Comparison of ENCODE assay signal across 9 cellular contexts in genomic region chr1:15756143-15757015, GRCh38. TPM values are rescaled to one million over a fixed set of nuclear protein-coding genes. Genes with fewer than 3 reads are reported as not detected.
DNase-seq lines count a peak whose midpoint lies in the region; ATAC-seq and TF ChIP-seq lines count a peak whose summit lies in the region.
"Had no signal": no experiment of that assay in that cellular context is flagged by ENCODE, and none has a peak within 500 bp of the region (broad histone marks: within the 10 kb centered on the region; RNA-seq: fewer than 3 reads in every experiment).

No MANE protein-coding gene starts in this region.

- no peaks in the 10 kb centered on the region for H3K36me3 ChIP-seq in HEK293 (ENCODE audit: control insufficient read depth in 2 of 2, insufficient read depth in 1 of 2, low read length in 2 of 2)
- no peaks in the 10 kb centered on the region for H3K36me3 ChIP-seq in duodenal mucosa (ENCODE audit: control insufficient read depth in 1 of 2, insufficient read depth in 2 of 2, low read length in 2 of 2)
- H3K36me3 ChIP-seq in osteoblast (ENCODE audit: insufficient read depth, low read length), result no peaks in the 10 kb centered on the region
- H3K36me3 ChIP-seq in esophagus muscularis mucosa, result no peaks in the 10 kb centered on the region

- H4K20me1 ChIP-seq in osteoblast (ENCODE audit: insufficient read depth, low read length), result peaks cover 2% of the 10 kb centered on the region

- DNase-seq in NCI-H510A (lab: John Stamatoyannopoulos, UW) (peak; percentile 94), osteoblast (ENCODE audit: insufficient read length, low spot score, missing footprints) (peak; percentile 82), esophagus muscularis mucosa (ENCODE audit: extremely low spot score) (no peak)

- no peaks in the 10 kb centered on the region for H3K27me3 ChIP-seq in duodenal mucosa (ENCODE audit: control insufficient read depth in 1 of 2, insufficient read depth in 2 of 2, low read length in 2 of 2)
- no peaks in the 10 kb centered on the region for H3K27me3 ChIP-seq in osteoblast (ENCODE audit: insufficient read depth, low read length)
- peaks cover 0 to 18% (median 4%) of the 10 kb centered on the region in 4 donors for H3K27me3 ChIP-seq in esophagus muscularis mucosa

- intact Hi-C loops in esophagus muscularis mucosa (cut with DNase I), result no loop called here

- CTCF ChIA-PET in HEK293 (lab: Yijun Ruan, JAX), result no interaction called here

- H3K9me3 ChIP-seq in HEK293 (ENCODE audit: control insufficient read depth, insufficient read depth, low read depth, low read length) (no peaks in the 10 kb centered on the region), duodenal mucosa (ENCODE audit: control insufficient read depth in 1 of 2, low read length in 2 of 2) (no peaks in the 10 kb centered on the region), osteoblast (ENCODE audit: low read depth, low read length) (no peaks in the 10 kb centered on the region), esophagus muscularis mucosa (no peaks in the 10 kb centered on the region)

- POLR2A ChIA-PET in HEK293 (lab: Yijun Ruan, JAX), result interaction anchor here (1.8 kb wide), 1 partner anchor 12 kb away, joined by 5 read pairs; no protein-coding TSS in a partner anchor

- 59% methylated on average over 21 of the region's 21 CpGs for WGBS in esophagus muscularis mucosa

- H3K4me1 ChIP-seq in HEK293 (ENCODE audit: control insufficient read depth, insufficient read depth, low read length) (peaks cover 7% of the 10 kb centered on the region; the same call in 1 of the 2 replicates), duodenal mucosa (ENCODE audit: control insufficient read depth in 1 of 2, insufficient read depth in 2 of 2, low read length in 2 of 2) (peaks cover 25 to 31% of the 10 kb centered on the region in 2 donors), osteoblast (ENCODE audit: insufficient read depth, low read length) (peaks cover 26% of the 10 kb centered on the region), esophagus muscularis mucosa (peaks cover 23 to 57% (median 51%) of the 10 kb centered on the region in 4 donors)

- H3K4me3 ChIP-seq in HEK293 (ENCODE audit: low read depth, low read length) (no peak overlapping the region), duodenal mucosa (ENCODE audit: low read depth in 1 of 2, low read length in 2 of 2) (peak overlapping the region; percentile 66 to 84), osteoblast (ENCODE audit: insufficient read depth, low read length) (no peak overlapping the region), esophagus muscularis mucosa (no peak overlapping the region)

- TF ChIP-seq EP300 in esophagus muscularis mucosa (IDR thresholded peaks at IDR 0.05), result no peak

- peaks cover 21% of the 10 kb centered on the region for H3K79me2 ChIP-seq in osteoblast (ENCODE audit: insufficient read depth, low read length)

- TF ChIP-seq POLR2A in esophagus muscularis mucosa (IDR thresholded peaks at IDR 0.05; ENCODE audit: low read depth), result no peak

- H3K27ac ChIP-seq in HEK293 (ENCODE audit: extremely low read depth, low read depth, low read length) (no peak overlapping the region), duodenal mucosa (ENCODE audit: low read depth, low read length) (peak overlapping the region; percentile 73), osteoblast (ENCODE audit: low read depth, low read length) (no peak overlapping the region), esophagus muscularis mucosa (replicated peaks in 1 of 4) (no peak overlapping the region)

- ATAC-seq in GM18870 (IDR thresholded peaks at IDR 0.05; ENCODE audit: unreplicated experiment) (no peak), HG03571 (IDR thresholded peaks at IDR 0.05; ENCODE audit: unreplicated experiment) (no peak), HG02973 (IDR thresholded peaks at IDR 0.05; ENCODE audit: unreplicated experiment) (no peak)

- H2AFZ ChIP-seq in osteoblast (ENCODE audit: low read length), result no peak overlapping the region

- TF ChIP-seq CTCF in HEK293 (tag by site-specific recombination; IDR thresholded peaks at IDR 0.05) (no peak), osteoblast (IDR thresholded peaks at IDR 0.05; ENCODE audit: extremely low read depth, low read depth, low read length) (no peak), esophagus muscularis mucosa (IDR thresholded peaks at IDR 0.05) (no peak)

- peak overlapping the region; percentile 83 to 88 for H3K9ac ChIP-seq in duodenal mucosa (ENCODE audit: low read depth in 1 of 2, low read length in 2 of 2)

- no peak overlapping the region for H3K4me2 ChIP-seq in osteoblast (ENCODE audit: insufficient read depth, low read length)

TF ChIP-seq in HEK293, 187 proteins besides CTCF, POLR2A, EP300 and RAD21:
- TF ChIP-seq KLF16 (tag by site-specific recombination; IDR thresholded peaks at IDR 0.05), result no peak
- no peak for TF ChIP-seq ZNF169 (tag by site-specific recombination; IDR thresholded peaks at IDR 0.05)
- TF ChIP-seq ZNF830 (tag by site-specific recombination; IDR thresholded peaks at IDR 0.05; ENCODE audit: low read depth), result no peak
- no peak for TF ChIP-seq ZNF362 (tag by site-specific recombination; IDR thresholded peaks at IDR 0.05)
- TF ChIP-seq ZFHX2 (tag by site-specific recombination; conservative IDR thresholded peaks at IDR 0.05), result no peak
- TF ChIP-seq ZNF112 (tag by site-specific recombination; IDR thresholded peaks at IDR 0.05), result no peak
- TF ChIP-seq ZNF488 (tag by site-specific recombination; IDR thresholded peaks at IDR 0.05), result no peak
- no peak for TF ChIP-seq ZNF558 (tag by site-specific recombination; IDR thresholded peaks at IDR 0.05)
- peak; percentile 93 for TF ChIP-seq SCRT1 (tag by site-specific recombination; IDR thresholded peaks at IDR 0.05; ENCODE audit: borderline replicate concordance)
- peak; percentile 97 for TF ChIP-seq SCRT2 (tag by site-specific recombination; IDR thresholded peaks at IDR 0.05)
- no peak for TF ChIP-seq SALL2 (tag by site-specific recombination; IDR thresholded peaks at IDR 0.05; ENCODE audit: borderline replicate concordance)
- TF ChIP-seq ZNF248 (tag by site-specific recombination; IDR thresholded peaks at IDR 0.05), result no peak

RNA-seq across cellular contexts. Expression of gene FBLIM1, which starts 2.2 kb away (rescaled TPM):
- 108 and 121 TPM in 2 replicates for total RNA-seq in osteoblast
- 100 to 1,000 TPM in 1 of 4 donors, 10 to 100 TPM in 3; 44.9 to 115 (median 71.8) TPM for total RNA-seq in esophagus muscularis mucosa

RNA-seq across cellular contexts. Expression of gene TMEM82, which starts 14.1 kb away (rescaled TPM):
- total RNA-seq in osteoblast, result not detected in 2 replicates
- not detected for total RNA-seq in esophagus muscularis mucosa
- total RNA-seq: H4 had no signal

RNA-seq across cellular contexts. Expression of gene SLC25A34, which starts 20.3 kb away (rescaled TPM):
- 1.4 and 1.5 TPM in 2 replicates for total RNA-seq in osteoblast
- total RNA-seq in esophagus muscularis mucosa, result under 1 TPM; 0.66 to 0.97 (median 0.76) TPM

RNA-seq across cellular contexts. Expression of gene UQCRHL, which starts 51.1 kb away (rescaled TPM):
- total RNA-seq in osteoblast (1.1 and 1.5 TPM in 2 replicates), esophagus muscularis mucosa (1 to 10 TPM in 2 of 4 donors, under 1 TPM in 2; 0.52 to 1.3 (median 0.95) TPM)

Comparison
In these comparisons a context has a peak if more than half of its experiments do, and no peak if none do; other contexts are left out.
1. H3K4me3 ChIP-seq: peak in duodenal mucosa (2 of 2); none in HEK293 (single experiment), osteoblast (single experiment) and esophagus muscularis mucosa (0 of 4).